ENCODE assay signal across 1 cellular context in the genomic region with DNA sequence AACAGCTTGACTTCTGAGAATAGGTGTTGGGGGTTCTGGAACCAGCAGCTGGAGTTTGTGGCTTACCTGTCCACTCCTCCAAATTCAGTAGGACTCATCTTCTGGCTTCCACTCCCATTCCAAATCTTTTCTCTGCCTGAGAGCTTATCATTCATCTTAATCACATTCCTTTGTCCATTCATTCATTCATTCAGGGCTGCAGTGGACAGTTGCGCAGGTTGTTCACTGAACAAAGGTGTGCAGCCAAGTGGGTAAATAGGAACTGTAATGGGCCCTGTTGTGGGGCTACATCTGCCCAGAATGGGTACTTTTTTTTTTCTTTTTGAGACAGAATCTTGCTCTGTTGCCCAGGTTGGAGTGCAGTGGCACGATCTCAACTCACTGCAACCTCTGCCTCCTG.
TF ChIP-seq lines count a peak whose summit lies in the region.

No MANE protein-coding gene starts in this region.

TF ChIP-seq in IMR-90, 13 proteins besides CTCF, POLR2A, EP300 and RAD21:
- TF ChIP-seq MXI1 (IDR thresholded peaks at IDR 0.05; ENCODE audit: borderline replicate concordance, low read depth, low read length) (no peak), BHLHE40 (IDR thresholded peaks at IDR 0.05; ENCODE audit: low read depth, low read length) (no peak)
TF ChIP-seq in IMR-90: peak in this region for 0.
